8 cellular contexts compared by ENCODE assay signal in genomic region chr16:19167710-19168172, GRCh38. TPM values are rescaled to one million over a fixed set of nuclear protein-coding genes. Genes with fewer than 3 reads are reported as not detected.
DNase-seq lines count a peak whose midpoint lies in the region; ATAC-seq and TF ChIP-seq lines count a peak whose summit lies in the region.

No MANE protein-coding gene starts in this region.

- peaks cover 22 to 43% (median 32%) of the 10 kb centered on the region in 4 donors for H3K4me1 ChIP-seq in upper lobe of left lung

- H3K9me3 Mint-ChIP-seq in activated CD4-positive, alpha-beta memory T cell treated with anti-CD3 and anti-CD28 coated beads for 36 hours: peaks cover 6% of the 10 kb centered on the region
- H3K9me3 Mint-ChIP-seq in nephron progenitor cell: peaks cover 8% of the 10 kb centered on the region

- H3K4me3 ChIP-seq in fibroblast of pulmonary artery (replicated peaks; ENCODE audit: low read depth, low read length) (peak overlapping the region; percentile 37), upper lobe of left lung (peak overlapping the region; percentile 55 to 76 (median 65))

- no peak overlapping the region for H3K27ac Mint-ChIP-seq in activated CD4-positive, alpha-beta memory T cell treated with anti-CD3 and anti-CD28 coated beads for 36 hours
- no peak overlapping the region for H3K27ac Mint-ChIP-seq in nephron progenitor cell

- H3K9me3 ChIP-seq in upper lobe of left lung: no peaks in the 10 kb centered on the region

- H3K4me1 Mint-ChIP-seq in activated CD4-positive, alpha-beta memory T cell treated with anti-CD3 and anti-CD28 coated beads for 36 hours (ENCODE audit: low read depth): no peaks in the 10 kb centered on the region
- peaks cover 6% of the 10 kb centered on the region for H3K4me1 Mint-ChIP-seq in nephron progenitor cell

- H3K4me3 Mint-ChIP-seq in activated CD4-positive, alpha-beta memory T cell treated with anti-CD3 and anti-CD28 coated beads for 36 hours: no peak overlapping the region
- H3K4me3 Mint-ChIP-seq in nephron progenitor cell: peak overlapping the region; percentile 75

- no peak for TF ChIP-seq EP300 in upper lobe of left lung (IDR thresholded peaks at IDR 0.05)

- CTCF ChIA-PET in activated CD4-positive, alpha-beta memory T cell treated with anti-CD3 and anti-CD28 coated beads for 36 hours (lab: Charles Lee): no interaction called here

- H3K27me3 Mint-ChIP-seq in activated CD4-positive, alpha-beta memory T cell treated with anti-CD3 and anti-CD28 coated beads for 36 hours: peaks cover 24% of the 10 kb centered on the region
- H3K27me3 Mint-ChIP-seq in nephron progenitor cell (ENCODE audit: low read depth, poor library complexity): peaks cover 53% of the 10 kb centered on the region

- no peaks in the 10 kb centered on the region for H3K36me3 ChIP-seq in upper lobe of left lung

- no peaks in the 10 kb centered on the region for H3K36me3 Mint-ChIP-seq in activated CD4-positive, alpha-beta memory T cell treated with anti-CD3 and anti-CD28 coated beads for 36 hours
- H3K36me3 Mint-ChIP-seq in nephron progenitor cell (ENCODE audit: low read depth): no peaks in the 10 kb centered on the region

- intact Hi-C loops in activated CD4-positive, alpha-beta memory T cell treated with anti-CD3 and anti-CD28 coated beads for 36 hours (cut with micrococcal nuclease): loop anchor here (1.0 kb wide), 2 partner anchors 81 to 208 kb away; no protein-coding TSS in a partner anchor

- ATAC-seq in GM21576 (IDR thresholded peaks at IDR 0.05; ENCODE audit: unreplicated experiment): peak; percentile 60
- peak; percentile 92 to 94 for ATAC-seq in upper lobe of left lung (ENCODE audit: low FRiP score in 2 of 2)
- no peak for ATAC-seq in GM19397 (IDR thresholded peaks at IDR 0.05; ENCODE audit: unreplicated experiment)

- peak; percentile 30 for TF ChIP-seq CTCF in fibroblast of pulmonary artery (IDR thresholded peaks at IDR 0.05; ENCODE audit: low read length, missing control alignments)
- peak; percentile 77 for TF ChIP-seq CTCF in nephron progenitor cell (IDR thresholded peaks at IDR 0.05)
- TF ChIP-seq CTCF in upper lobe of left lung (IDR thresholded peaks at IDR 0.05): peak; percentile 70 to 98 (median 94)

- H3K27me3 ChIP-seq in upper lobe of left lung: peaks cover 0 to 3% (median 1%) of the 10 kb centered on the region in 4 donors

- DNase-seq in COLO829 (ENCODE audit: low spot score) (peak; percentile 59), NCI-H1694 treated with DMSO at 0.1 percent for 48 hours (lab: John Stamatoyannopoulos, UW) (peak; percentile 48), fibroblast of pulmonary artery (ENCODE audit: low read depth) (peak; percentile 70), nephron progenitor cell (peak; percentile 86), upper lobe of left lung (peak; percentile 80 to 97)
- peak; percentile 65 for DNase-seq in activated CD4-positive, alpha-beta memory T cell treated with anti-CD3 and anti-CD28 coated beads for 36 hours

- TF ChIP-seq POLR2A in upper lobe of left lung (IDR thresholded peaks at IDR 0.05): peak in 1 of 4 donors; percentile 29

- H3K27ac ChIP-seq in upper lobe of left lung: peak overlapping the region; percentile 69 to 87 (median 84)

- POLR2A ChIA-PET in activated CD4-positive, alpha-beta memory T cell treated with anti-CD3 and anti-CD28 coated beads for 36 hours (lab: Charles Lee): no interaction called here

- 0% methylated on average over 4 to 17 of the region's 45 CpGs for WGBS in upper lobe of left lung, 2 donors

RNA-seq across cellular contexts. Expression of gene SYT17, which starts 0.3 kb away (rescaled TPM):
- total RNA-seq in activated CD4-positive, alpha-beta memory T cell treated with anti-CD3 and anti-CD28 coated beads for 36 hours: under 1 TPM in 1 of 2 experiments, not detected in 1; 0.10 TPM
- 10 to 100 TPM; 11.6 to 49.2 (median 14.8) TPM for total RNA-seq in upper lobe of left lung

RNA-seq across cellular contexts. Expression of gene ITPRIPL2, which starts 54.0 kb away (rescaled TPM):
- 1 to 10 TPM; 8.9 to 9.7 TPM for total RNA-seq in activated CD4-positive, alpha-beta memory T cell treated with anti-CD3 and anti-CD28 coated beads for 36 hours
- total RNA-seq in upper lobe of left lung: 10 to 100 TPM; 39.9 to 90.6 (median 57.5) TPM

Comparison
In these comparisons a context has a peak if more than half of its experiments do, and no peak if none do; other contexts are left out.
1. CTCF ChIP-seq: peak in every context shown above with its lines; median percentile 94 in upper lobe of left lung; 77 in nephron progenitor cell; 30 in fibroblast of pulmonary artery.
2. RNA of gene SYT17, which starts 0.3 kb away (total RNA-seq): 11.6 to 49.2 TPM in upper lobe of left lung; 0.10 TPM in activated CD4-positive, alpha-beta memory T cell treated with anti-CD3 and anti-CD28 coated beads for 36 hours; every median in the first group is over 10 times any median in the second.
3. Peak in every context shown above with its lines, with median percentiles within 50 percentile points of each other: DNase-seq.